1 cellular context compared by ENCODE assay signal in the genomic region with DNA sequence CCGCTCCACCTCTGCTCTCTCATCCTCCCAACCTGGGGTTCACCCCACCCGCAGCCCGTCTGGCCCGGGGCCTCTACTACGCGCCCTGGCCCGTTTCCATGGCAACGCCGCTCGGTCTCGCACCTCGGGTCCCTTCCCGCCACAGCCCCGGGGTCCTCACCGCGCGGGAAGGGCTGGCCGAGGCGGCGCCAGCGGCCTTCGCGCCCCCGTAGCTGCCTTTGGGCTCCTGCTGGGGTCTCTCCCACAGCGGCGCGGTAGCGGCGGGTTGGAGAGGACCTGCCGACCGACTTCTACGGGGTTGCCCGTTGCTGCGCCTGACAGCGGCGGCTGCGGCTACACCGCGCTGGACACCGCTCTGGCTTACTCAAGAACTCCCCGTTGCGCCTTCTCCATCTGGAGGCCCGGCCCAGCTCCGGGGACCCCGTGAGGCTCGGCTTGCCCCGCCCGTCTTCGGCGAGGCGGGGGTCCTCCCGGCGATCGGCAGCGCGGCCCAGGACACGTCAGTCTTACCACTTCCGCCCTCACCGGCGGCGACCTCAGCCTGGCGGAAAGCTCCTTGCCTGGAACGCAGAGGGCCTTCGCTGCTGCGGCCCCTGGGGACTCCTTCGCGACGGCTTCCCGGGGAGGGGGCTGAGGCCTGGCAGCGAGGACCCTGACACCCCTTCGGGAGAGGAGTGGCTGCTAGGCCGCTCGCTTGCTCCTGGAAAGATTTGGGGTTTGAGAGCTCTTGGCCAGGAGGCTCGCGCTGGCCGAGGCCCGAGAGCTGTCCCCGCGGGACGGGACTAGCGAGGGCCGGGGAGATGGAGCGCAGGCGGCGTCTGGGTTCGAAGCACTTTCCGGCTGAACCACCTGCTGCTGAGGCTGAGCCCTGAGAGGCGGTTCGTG.
A peak's percentile ranks its signal among the peaks of the same experiment; 100 is the strongest.
TF ChIP-seq lines count a peak whose summit lies in the region.

A gene with protein sequence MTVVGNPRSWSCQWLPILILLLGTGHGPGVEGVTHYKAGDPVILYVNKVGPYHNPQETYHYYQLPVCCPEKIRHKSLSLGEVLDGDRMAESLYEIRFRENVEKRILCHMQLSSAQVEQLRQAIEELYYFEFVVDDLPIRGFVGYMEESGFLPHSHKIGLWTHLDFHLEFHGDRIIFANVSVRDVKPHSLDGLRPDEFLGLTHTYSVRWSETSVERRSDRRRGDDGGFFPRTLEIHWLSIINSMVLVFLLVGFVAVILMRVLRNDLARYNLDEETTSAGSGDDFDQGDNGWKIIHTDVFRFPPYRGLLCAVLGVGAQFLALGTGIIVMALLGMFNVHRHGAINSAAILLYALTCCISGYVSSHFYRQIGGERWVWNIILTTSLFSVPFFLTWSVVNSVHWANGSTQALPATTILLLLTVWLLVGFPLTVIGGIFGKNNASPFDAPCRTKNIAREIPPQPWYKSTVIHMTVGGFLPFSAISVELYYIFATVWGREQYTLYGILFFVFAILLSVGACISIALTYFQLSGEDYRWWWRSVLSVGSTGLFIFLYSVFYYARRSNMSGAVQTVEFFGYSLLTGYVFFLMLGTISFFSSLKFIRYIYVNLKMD (minus strand): TSS at position 256 of the 885 bp plus-strand sequence. CDS start 422 bp downstream, outside the sequence.

TF ChIP-seq in K562, 482 proteins besides CTCF, POLR2A, EP300 and RAD21 (continued from another document and continues in another):
- TF ChIP-seq, protein P1, sequence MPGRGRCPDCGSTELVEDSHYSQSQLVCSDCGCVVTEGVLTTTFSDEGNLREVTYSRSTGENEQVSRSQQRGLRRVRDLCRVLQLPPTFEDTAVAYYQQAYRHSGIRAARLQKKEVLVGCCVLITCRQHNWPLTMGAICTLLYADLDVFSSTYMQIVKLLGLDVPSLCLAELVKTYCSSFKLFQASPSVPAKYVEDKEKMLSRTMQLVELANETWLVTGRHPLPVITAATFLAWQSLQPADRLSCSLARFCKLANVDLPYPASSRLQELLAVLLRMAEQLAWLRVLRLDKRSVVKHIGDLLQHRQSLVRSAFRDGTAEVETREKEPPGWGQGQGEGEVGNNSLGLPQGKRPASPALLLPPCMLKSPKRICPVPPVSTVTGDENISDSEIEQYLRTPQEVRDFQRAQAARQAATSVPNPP (IDR thresholded peaks at IDR 0.05; ENCODE audit: borderline replicate concordance, insufficient read depth, insufficient read length), result no peak
- TF ChIP-seq U2AF2 (optimal IDR thresholded peaks at IDR 0.05; ENCODE audit: low read depth, low read length) (no peak), E2F1 (CRISPR knock-in tag; IDR thresholded peaks at IDR 0.05) (0 out of 2 replicates have a peak, but pooled peaks have one; percentile 55), DEAF1 (CRISPR knock-in tag; IDR thresholded peaks at IDR 0.05) (no peak), MGA (IDR thresholded peaks at IDR 0.05) (peak; percentile 98), ZBTB11 (CRISPR knock-in tag; IDR thresholded peaks at IDR 0.05) (peak in 2 of 3 experiments; percentile 78 to 97; a peak in 4 of 6 replicates), ZNF780A (CRISPR knock-in tag; IDR thresholded peaks at IDR 0.05) (no peak), U2AF1 (optimal IDR thresholded peaks at IDR 0.05; ENCODE audit: low read depth, low read length) (no peak), ZC3H11A (IDR thresholded peaks at IDR 0.05; ENCODE audit: low read depth, low read length) (no peak), ZBTB12 (CRISPR knock-in tag; IDR thresholded peaks at IDR 0.05) (peak; percentile 87)
- TF ChIP-seq, protein P2, sequence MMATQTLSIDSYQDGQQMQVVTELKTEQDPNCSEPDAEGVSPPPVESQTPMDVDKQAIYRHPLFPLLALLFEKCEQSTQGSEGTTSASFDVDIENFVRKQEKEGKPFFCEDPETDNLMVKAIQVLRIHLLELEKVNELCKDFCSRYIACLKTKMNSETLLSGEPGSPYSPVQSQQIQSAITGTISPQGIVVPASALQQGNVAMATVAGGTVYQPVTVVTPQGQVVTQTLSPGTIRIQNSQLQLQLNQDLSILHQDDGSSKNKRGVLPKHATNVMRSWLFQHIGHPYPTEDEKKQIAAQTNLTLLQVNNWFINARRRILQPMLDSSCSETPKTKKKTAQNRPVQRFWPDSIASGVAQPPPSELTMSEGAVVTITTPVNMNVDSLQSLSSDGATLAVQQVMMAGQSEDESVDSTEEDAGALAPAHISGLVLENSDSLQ (IDR thresholded peaks at IDR 0.05), result peak; percentile 71
- TF ChIP-seq, protein P3, sequence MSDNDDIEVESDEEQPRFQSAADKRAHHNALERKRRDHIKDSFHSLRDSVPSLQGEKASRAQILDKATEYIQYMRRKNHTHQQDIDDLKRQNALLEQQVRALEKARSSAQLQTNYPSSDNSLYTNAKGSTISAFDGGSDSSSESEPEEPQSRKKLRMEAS (CRISPR knock-in tag; IDR thresholded peaks at IDR 0.05), result peak; percentile 97
- TF ChIP-seq, protein P4, sequence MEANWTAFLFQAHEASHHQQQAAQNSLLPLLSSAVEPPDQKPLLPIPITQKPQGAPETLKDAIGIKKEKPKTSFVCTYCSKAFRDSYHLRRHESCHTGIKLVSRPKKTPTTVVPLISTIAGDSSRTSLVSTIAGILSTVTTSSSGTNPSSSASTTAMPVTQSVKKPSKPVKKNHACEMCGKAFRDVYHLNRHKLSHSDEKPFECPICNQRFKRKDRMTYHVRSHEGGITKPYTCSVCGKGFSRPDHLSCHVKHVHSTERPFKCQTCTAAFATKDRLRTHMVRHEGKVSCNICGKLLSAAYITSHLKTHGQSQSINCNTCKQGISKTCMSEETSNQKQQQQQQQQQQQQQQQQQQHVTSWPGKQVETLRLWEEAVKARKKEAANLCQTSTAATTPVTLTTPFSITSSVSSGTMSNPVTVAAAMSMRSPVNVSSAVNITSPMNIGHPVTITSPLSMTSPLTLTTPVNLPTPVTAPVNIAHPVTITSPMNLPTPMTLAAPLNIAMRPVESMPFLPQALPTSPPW (CRISPR knock-in tag; IDR thresholded peaks at IDR 0.05), result peak; percentile 61
